ENCODE assay signal across 7 cellular contexts in the genomic region with DNA sequence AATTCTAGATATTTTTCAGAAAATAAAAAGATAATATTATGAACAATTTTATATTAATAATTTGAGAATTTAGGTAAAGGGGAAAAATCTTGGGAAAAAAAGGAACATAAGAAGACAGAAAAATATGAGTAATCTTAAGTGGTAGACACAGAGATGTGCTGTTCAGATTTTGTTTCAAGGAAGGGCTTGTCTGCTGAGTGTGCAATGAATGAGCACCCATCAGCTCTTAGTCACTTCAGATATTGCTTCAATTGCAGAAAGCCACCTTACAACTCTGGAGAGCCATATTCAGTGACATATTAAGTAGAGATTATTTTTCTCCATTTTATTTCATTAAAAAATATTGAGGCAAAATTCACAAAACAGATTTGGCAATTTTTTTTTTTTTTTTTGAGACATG.
"Had no signal": no experiment of that assay in that cellular context is flagged by ENCODE, and none has a peak within 500 bp of the region (broad histone marks: within the 10 kb centered on the region; RNA-seq: fewer than 3 reads in every experiment).

No MANE protein-coding gene starts in this region.

- FAIRE-seq: H1, H54, HepG2 had no signal

- H3K4me1 ChIP-seq: HAP-1 had no signal

- DNase-seq: HFFc6, KBM-7 had no signal

- H3K36me3 ChIP-seq: HAP-1 had no signal

- H3K9me3 ChIP-seq: HAP-1 had no signal

- H3K4me2 ChIP-seq: GM23338 had no signal

- H3K4me3 ChIP-seq: GM23338, HAP-1 had no signal

- H2AFZ ChIP-seq: GM23338 had no signal
